ENCODE assay signal across 19 cellular contexts in the genomic region with DNA sequence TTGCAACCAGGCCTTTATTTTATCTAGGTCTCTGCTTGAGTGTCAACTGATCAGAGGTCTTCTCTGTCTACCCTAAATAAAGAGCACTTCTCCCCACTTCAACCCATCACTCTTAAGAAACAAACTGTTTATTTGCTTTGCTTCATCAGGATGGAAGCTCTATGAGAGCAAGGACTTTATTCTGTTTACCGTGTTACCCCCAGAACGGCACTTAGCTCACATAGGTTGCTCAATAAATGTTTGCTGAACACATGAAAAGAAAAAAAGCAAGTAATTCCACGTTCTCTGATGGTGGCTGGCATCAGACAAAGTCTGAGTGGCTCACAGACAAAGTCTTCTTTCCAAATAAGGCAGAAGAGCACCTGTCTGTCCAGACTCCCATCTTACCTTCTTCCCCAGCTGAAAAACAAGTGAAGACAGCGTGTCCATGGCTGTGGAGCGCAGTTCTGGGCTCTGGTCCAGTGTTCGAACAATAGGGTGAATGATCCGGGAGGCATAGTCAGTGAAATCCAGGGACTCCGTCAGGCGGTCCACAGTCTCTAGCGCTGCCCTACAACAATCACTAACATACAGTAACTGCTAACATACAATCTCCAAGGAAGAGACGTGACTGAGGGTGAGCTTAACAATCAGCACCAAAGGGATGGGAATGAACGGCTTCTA. TPM values are rescaled to one million over a fixed set of nuclear protein-coding genes. Genes with fewer than 3 reads are reported as not detected.
"Had no signal": no experiment of that assay in that cellular context is flagged by ENCODE, and none has a peak within 500 bp of the region (broad histone marks: within the 10 kb centered on the region; RNA-seq: fewer than 3 reads in every experiment).

No MANE protein-coding gene starts in this region.

- H3K4me1 Mint-ChIP-seq: activated B cell treated with CpG ODN at 0.5 μM for 24 hours; activated CD4-positive, alpha-beta T cell treated with anti-CD3 and anti-CD28 coated beads, Interleukin-2, amount 10 ng/mL, durations not matched to agents 7 days and 5 days had no signal

- H3K27ac Mint-ChIP-seq: activated B cell treated with CpG ODN at 0.5 μM for 24 hours; activated CD4-positive, alpha-beta T cell treated with anti-CD3 and anti-CD28 coated beads, Interleukin-2, amount 10 ng/mL, durations not matched to agents 7 days and 5 days; activated naive CD8-positive, alpha-beta T cell; activated T-helper 2 cell treated with anti-CD3 and anti-CD28 coated beads, Interferon-gamma antibody, Interleukin-2, Interleukin-4, amounts not matched to agents 10 μg/mL and 5 μg/mL and 100 μg/mL, durations not matched to agents 14 hours and 24 hours and 36 hours; natural killer cell treated with Interleukin-12 subunit alpha and Interleukin-12 subunit beta and Interleukin-15 and Interleukin-18, amount 100 ng/mL, for 72 hours had no signal

- H3K27ac ChIP-seq: colonic mucosa, hepatocyte, lower lobe of right lung, stomach, tibial artery had no signal

- H3K4me3 ChIP-seq: colonic mucosa, hepatocyte, lower lobe of right lung, stomach, tibial artery had no signal

- DNase-seq: activated B cell treated with CpG ODN at 0.5 μM for 24 hours; activated CD4-positive, alpha-beta T cell treated with anti-CD3 and anti-CD28 coated beads, Interleukin-2, amount 10 ng/mL, durations not matched to agents 7 days and 5 days; activated CD8-positive, alpha-beta memory T cell treated with anti-CD3 and anti-CD28 coated beads for 24 hours; aorta; colonic mucosa; effector CD4-positive, alpha-beta T cell; foreskin melanocyte; lower lobe of right lung; stimulated activated CD4-positive, alpha-beta T cell treated with anti-CD3 and anti-CD28 coated beads, Interleukin-4, amount 100 ng/mL, for 24 hours; stomach; T-helper 2 cell; tibial artery had no signal

- H3K27me3 Mint-ChIP-seq: activated B cell treated with CpG ODN at 0.5 μM for 24 hours; activated CD4-positive, alpha-beta T cell treated with anti-CD3 and anti-CD28 coated beads, Interleukin-2, amount 10 ng/mL, durations not matched to agents 7 days and 5 days; activated naive CD8-positive, alpha-beta T cell; natural killer cell treated with Interleukin-12 subunit alpha and Interleukin-12 subunit beta and Interleukin-15 and Interleukin-18, amount 100 ng/mL, for 72 hours had no signal

- H3K4me1 ChIP-seq: colonic mucosa, lower lobe of right lung, stomach had no signal

- H3K27me3 ChIP-seq: colonic mucosa, hepatocyte, stomach, tibial artery had no signal

- H3K9me3 ChIP-seq: colonic mucosa, lower lobe of right lung, stomach, tibial artery had no signal

- ATAC-seq: lower lobe of right lung; natural killer cell treated with Interleukin-12 subunit alpha and Interleukin-12 subunit beta and Interleukin-15 and Interleukin-18, amount 100 ng/mL, for 72 hours had no signal

- H3K4me3 Mint-ChIP-seq: activated B cell treated with CpG ODN at 0.5 μM for 24 hours; activated CD4-positive, alpha-beta T cell treated with anti-CD3 and anti-CD28 coated beads, Interleukin-2, amount 10 ng/mL, durations not matched to agents 7 days and 5 days; activated naive CD8-positive, alpha-beta T cell; natural killer cell treated with Interleukin-12 subunit alpha and Interleukin-12 subunit beta and Interleukin-15 and Interleukin-18, amount 100 ng/mL, for 72 hours had no signal

- H3K9me3 Mint-ChIP-seq: activated B cell treated with CpG ODN at 0.5 μM for 24 hours; activated CD4-positive, alpha-beta T cell treated with anti-CD3 and anti-CD28 coated beads, Interleukin-2, amount 10 ng/mL, durations not matched to agents 7 days and 5 days; activated T-helper 2 cell treated with anti-CD3 and anti-CD28 coated beads, Interferon-gamma antibody, Interleukin-2, Interleukin-4, amounts not matched to agents 10 μg/mL and 5 μg/mL and 100 μg/mL, durations not matched to agents 14 hours and 24 hours and 36 hours; natural killer cell treated with Interleukin-12 subunit alpha and Interleukin-12 subunit beta and Interleukin-15 and Interleukin-18, amount 100 ng/mL, for 72 hours had no signal

RNA-seq across cellular contexts. Expression of a gene that starts 22.9 kb away (rescaled TPM):
- total RNA-seq: activated B cell treated with CpG ODN at 0.5 μM for 24 hours; activated CD4-positive, alpha-beta T cell treated with anti-CD3 and anti-CD28 coated beads, Interleukin-2, amount 10 ng/mL, durations not matched to agents 7 days and 5 days; activated T-helper 2 cell treated with anti-CD3 and anti-CD28 coated beads, Interferon-gamma antibody, Interleukin-2, Interleukin-4, amounts not matched to agents 10 μg/mL and 5 μg/mL and 100 μg/mL, durations not matched to agents 14 hours and 24 hours and 36 hours; bronchial epithelial cell; endothelial cell of umbilical vein; natural killer cell treated with Interleukin-12 subunit alpha and Interleukin-12 subunit beta and Interleukin-15 and Interleukin-18, amount 100 ng/mL, for 72 hours; pulmonary artery endothelial cell had no signal
- polyA plus RNA-seq: endothelial cell of umbilical vein had no signal
